Comparison of ENCODE assay signal across 20 cellular contexts in the genomic region with DNA sequence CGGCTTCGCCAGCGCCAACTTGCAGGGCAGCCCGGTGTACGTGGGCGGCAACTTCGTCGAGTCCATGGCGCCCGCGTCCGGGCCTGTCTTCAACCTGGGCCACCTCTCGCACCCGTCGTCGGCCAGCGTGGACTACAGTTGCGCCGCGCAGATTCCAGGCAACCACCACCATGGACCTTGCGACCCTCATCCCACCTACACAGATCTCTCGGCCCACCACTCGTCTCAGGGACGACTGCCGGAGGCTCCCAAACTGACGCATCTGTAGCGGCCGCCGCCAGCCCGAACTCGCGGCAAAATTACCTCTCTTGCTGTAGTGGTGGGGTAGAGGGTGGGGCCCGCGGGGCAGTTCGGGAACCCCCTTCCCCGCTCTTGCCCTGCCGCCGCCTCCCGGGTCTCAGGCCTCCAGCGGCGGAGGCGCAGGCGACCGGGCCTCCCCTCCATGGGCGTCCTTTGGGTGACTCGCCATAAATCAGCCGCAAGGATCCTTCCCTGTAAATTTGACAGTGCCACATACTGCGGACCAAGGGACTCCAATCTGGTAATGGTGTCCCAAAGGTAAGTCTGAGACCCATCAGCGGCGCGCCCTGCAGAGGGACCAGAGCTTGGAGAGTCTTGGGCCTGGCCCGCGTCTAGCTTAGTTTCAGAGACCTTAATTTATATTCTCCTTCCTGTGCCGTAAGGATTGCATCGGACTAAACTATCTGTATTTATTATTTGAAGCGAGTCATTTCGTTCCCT. TPM values are rescaled to one million over a fixed set of nuclear protein-coding genes. Genes with fewer than 3 reads are reported as not detected.
DNase-seq lines count a peak whose midpoint lies in the region; ATAC-seq and TF ChIP-seq lines count a peak whose summit lies in the region.
"Had no signal": no experiment of that assay in that cellular context is flagged by ENCODE, and none has a peak within 500 bp of the region (broad histone marks: within the 10 kb centered on the region; RNA-seq: fewer than 3 reads in every experiment).

No MANE protein-coding gene starts in this region.

- peaks cover 24 to 37% of the 10 kb centered on the region in 2 experiments for H3K4me1 Mint-ChIP-seq in H9
- peaks cover 2 to 7% (median 3%) of the 10 kb centered on the region in 3 donors for H3K4me1 Mint-ChIP-seq in IgD-negative memory B cell

- H3K4me3 Mint-ChIP-seq in H9 = peak overlapping the region; percentile 51 to 76
- peak overlapping the region in 1 of 4 donors; percentile 59 for H3K4me3 Mint-ChIP-seq in IgD-negative memory B cell
- H3K4me3 Mint-ChIP-seq: activated T-cell treated with anti-CD3 and anti-CD28 coated beads, Interleukin-2, amount 50 U/mL, for 4 hours had no signal

- H3T11ph ChIP-seq in H9 (ENCODE audit: low read length) = no peak overlapping the region

- peaks cover 3 to 18% of the 10 kb centered on the region in 2 experiments for H3K9me3 Mint-ChIP-seq in H9
- H3K9me3 Mint-ChIP-seq in IgD-negative memory B cell = peaks cover 0 to 9% (median 2%) of the 10 kb centered on the region in 3 donors
- H3K9me3 Mint-ChIP-seq: activated T-cell treated with anti-CD3 and anti-CD28 coated beads, Interleukin-2, amount 50 U/mL, for 4 hours had no signal

- no peak overlapping the region for H2AFZ ChIP-seq in H9 (ENCODE audit: low read length)
- H2AFZ ChIP-seq in parathyroid adenoma = no peak overlapping the region

- no peak overlapping the region for H2AK5ac ChIP-seq in H9 (ENCODE audit: insufficient read length, low read length)

- no peak overlapping the region for H2BK12ac ChIP-seq in H9 (ENCODE audit: insufficient read length, low read depth, low read length)

- no peak overlapping the region for H3K23ac ChIP-seq in H9 (ENCODE audit: insufficient read length, low read depth, low read length)

- H3K79me2 ChIP-seq in H9 (ENCODE audit: insufficient read depth, low read length) = no peaks in the 10 kb centered on the region
- H3K79me2 ChIP-seq in parathyroid adenoma = no peaks in the 10 kb centered on the region

- no peak overlapping the region for H4K5ac ChIP-seq in H9 (ENCODE audit: insufficient read length, low read depth, low read length)

- H3K9me3 ChIP-seq in H9 (ENCODE audit: control insufficient read depth, low read depth, low read length) = no peaks in the 10 kb centered on the region
- H3K9me3 ChIP-seq in iPS-20b (ENCODE audit: insufficient read depth, low read depth, low read length) = peaks cover 2% of the 10 kb centered on the region; the same call in 1 of the 2 replicates
- H3K9me3 ChIP-seq in parathyroid adenoma (ENCODE audit: control insufficient read depth, low read length) = no peaks in the 10 kb centered on the region
- H3K9me3 ChIP-seq: suprapubic skin had no signal

- H3K4me3 ChIP-seq in iPS-20b (ENCODE audit: low read length) (peak overlapping the region; percentile 37; the same call in 1 of the 2 replicates), parathyroid adenoma (ENCODE audit: low read depth, low read length) (no peak overlapping the region)
- H3K4me3 ChIP-seq: suprapubic skin had no signal

- H3K4me2 ChIP-seq in H9 (ENCODE audit: insufficient read depth, insufficient read length, low read length) = peak overlapping the region; percentile 8
- H3K4me2 ChIP-seq in parathyroid adenoma (ENCODE audit: low read length) = peak overlapping the region; percentile 21

- no peak overlapping the region for H3K18ac ChIP-seq in H9 (ENCODE audit: insufficient read length, low read depth, low read length)

- H3K4me1 ChIP-seq in H9 (ENCODE audit: insufficient read depth, low read length) (no peaks in the 10 kb centered on the region), iPS-20b (ENCODE audit: insufficient read depth, low read length) (peaks cover 15% of the 10 kb centered on the region; the same call in 1 of the 2 replicates), parathyroid adenoma (no peaks in the 10 kb centered on the region)

- H3K27me3 Mint-ChIP-seq in H9 (ENCODE audit: low read depth) (peaks cover 100% of the 10 kb centered on the region), IgD-negative memory B cell (peaks cover 65% of the 10 kb centered on the region)

- no peaks in the 10 kb centered on the region for H3K79me1 ChIP-seq in H9 (ENCODE audit: insufficient read depth, low read depth, low read length, poor library complexity, severe bottlenecking)

- H3K36me3 ChIP-seq in iPS-20b (ENCODE audit: insufficient read depth, low read depth, low read length) (no peaks in the 10 kb centered on the region), parathyroid adenoma (ENCODE audit: control insufficient read depth, insufficient read depth, low read length) (no peaks in the 10 kb centered on the region)
- H3K36me3 ChIP-seq: suprapubic skin had no signal

- H2BK120ac ChIP-seq in H9 (ENCODE audit: low read depth, low read length, poor library complexity, severe bottlenecking) = no peak overlapping the region

- H2BK5ac ChIP-seq in H9 (ENCODE audit: insufficient read length, low read length) = no peak overlapping the region

- no peak overlapping the region for H2BK15ac ChIP-seq in H9 (ENCODE audit: low read depth, low read length)

- H4K8ac ChIP-seq in H9 (replicated peaks; ENCODE audit: insufficient read length, low read depth, low read length) = no peak overlapping the region

- ATAC-seq in GM18858 (IDR thresholded peaks at IDR 0.05; ENCODE audit: unreplicated experiment) = no peak
- ATAC-seq: activated T-cell treated with anti-CD3 and anti-CD28 coated beads, Interleukin-2, amount 50 U/mL, for 4 hours had no signal

- no peak overlapping the region for H3K9ac ChIP-seq in H9 (ENCODE audit: extremely low read depth, insufficient read length, low read length)
- H3K9ac ChIP-seq in iPS-20b (ENCODE audit: low read depth, low read length) = no peak overlapping the region
- H3K9ac ChIP-seq in parathyroid adenoma = no peak overlapping the region

- H3K56ac ChIP-seq in H9 (ENCODE audit: insufficient read length, low read depth, low read length) = no peak overlapping the region

- H3K27ac Mint-ChIP-seq in H9 = no peak overlapping the region
- peak overlapping the region in 2 of 3 donors; percentile 1 to 59 for H3K27ac Mint-ChIP-seq in IgD-negative memory B cell

- no peaks in the 10 kb centered on the region for H3K23me2 ChIP-seq in H9 (ENCODE audit: insufficient read length, low read depth, low read length, poor library complexity, severe bottlenecking)

- H3K27me3 ChIP-seq in H9 (ENCODE audit: insufficient read depth, low read length) (peaks cover 98% of the 10 kb centered on the region), iPS-20b (ENCODE audit: insufficient read depth, low read length) (peaks cover 100% of the 10 kb centered on the region), parathyroid adenoma (ENCODE audit: control insufficient read depth, insufficient read depth, low read length) (peaks cover 15% of the 10 kb centered on the region)

- no peak overlapping the region for H4K91ac ChIP-seq in H9 (ENCODE audit: insufficient read length, low read depth, low read length)

- no peaks in the 10 kb centered on the region for H4K20me1 ChIP-seq in H9 (ENCODE audit: control insufficient read depth, insufficient read depth, insufficient read length)

- DNase-seq in H9 = no peak
- no peak for DNase-seq in activated CD8-positive, alpha-beta memory T cell treated with anti-CD3 and anti-CD28 coated beads for 24 hours
- DNase-seq in LoVo (ENCODE audit: low spot score) = no peak
- no peak for DNase-seq in cortex of kidney (lab: John Stamatoyannopoulos, UW)
- DNase-seq: activated CD4-positive, alpha-beta T cell treated with anti-CD3 and anti-CD28 coated beads for 48 hours; activated T-cell treated with anti-CD3 and anti-CD28 coated beads, Interleukin-2, amount 50 U/mL, for 4 hours; DMS 273 treated with DMSO at 0.1 percent for 48 hours; erythroblast; Karpas-422; NCI-H1436; NCI-H446; Right ventricle myocardium superior; T-helper 9 cell had no signal

- H3K27ac ChIP-seq in H9 (ENCODE audit: insufficient read length, low read depth, low read length) = no peak overlapping the region
- no peak overlapping the region for H3K27ac ChIP-seq in iPS-20b (ENCODE audit: low read length)
- H3K27ac ChIP-seq in parathyroid adenoma = no peak overlapping the region
- H3K27ac ChIP-seq: suprapubic skin had no signal

- H3K36me3 Mint-ChIP-seq in H9 (ENCODE audit: insufficient read depth in 1 of 3, low read depth in 3 of 3) (peaks cover 0 to 2% (median 0%) of the 10 kb centered on the region in 3 experiments; a peak in 2 of 7 replicates), IgD-negative memory B cell (peaks cover 2% of the 10 kb centered on the region)

- H2BK20ac ChIP-seq in H9 (ENCODE audit: low read depth, low read length, poor library complexity, severe bottlenecking) = no peak overlapping the region

- TF ChIP-seq CTCF in H9 (conservative IDR thresholded peaks at IDR 0.05) (no peak; the same call in 2 of the 3 replicates), parathyroid adenoma (IDR thresholded peaks at IDR 0.05) (no peak)

- no peak overlapping the region; the same call in 1 of the 2 replicates for H3K14ac ChIP-seq in H9 (ENCODE audit: insufficient read depth, low read length)

- H3K4ac ChIP-seq in H9 (ENCODE audit: low read depth, low read length) = no peak overlapping the region

- no CpG with 5 or more reads among the region's 57 CpGs for WGBS in H9 (ENCODE audit: extremely low coverage, insufficient read length, low lambda C conversion rate)

RNA-seq across cellular contexts. Expression of a gene that starts 15.1 kb away (rescaled TPM):
- total RNA-seq in H9 (2021) = not detected in 2 replicates
- not detected for polyA plus RNA-seq in IgD-negative memory B cell
- total RNA-seq: activated T-cell treated with anti-CD3 and anti-CD28 coated beads, Interleukin-2, amount 50 U/mL, for 4 hours had no signal
- polyA plus RNA-seq: BJ, keratinocyte had no signal

RNA-seq across cellular contexts. Expression of a gene that starts 16.3 kb away (rescaled TPM):
- total RNA-seq in H9 (2021) = not detected in 2 replicates
- not detected for polyA plus RNA-seq in IgD-negative memory B cell
- total RNA-seq: activated T-cell treated with anti-CD3 and anti-CD28 coated beads, Interleukin-2, amount 50 U/mL, for 4 hours; Right ventricle myocardium superior had no signal
- polyA plus RNA-seq: BJ, keratinocyte had no signal

RNA-seq across cellular contexts. Expression of a gene that starts 20.8 kb away (rescaled TPM):
- total RNA-seq in H9 (2021) = not detected in 2 replicates
- polyA plus RNA-seq in IgD-negative memory B cell = not detected
- total RNA-seq: activated T-cell treated with anti-CD3 and anti-CD28 coated beads, Interleukin-2, amount 50 U/mL, for 4 hours; Right ventricle myocardium superior had no signal
- polyA plus RNA-seq: keratinocyte had no signal

RNA-seq across cellular contexts. Expression of a gene that starts 42.7 kb away (rescaled TPM):
- total RNA-seq in H9 (2021) = not detected in 2 replicates
- not detected for polyA plus RNA-seq in IgD-negative memory B cell
- polyA plus RNA-seq: keratinocyte had no signal

RNA-seq across cellular contexts. Expression of a gene that starts 49.7 kb away (rescaled TPM):
- total RNA-seq in H9 (2021) = not detected in 2 replicates
- polyA plus RNA-seq in IgD-negative memory B cell = not detected
- total RNA-seq: activated T-cell treated with anti-CD3 and anti-CD28 coated beads, Interleukin-2, amount 50 U/mL, for 4 hours; Right ventricle myocardium superior had no signal
- polyA plus RNA-seq: keratinocyte had no signal

Comparison
In these comparisons a context has a peak if more than half of its experiments do, and no peak if none do; other contexts are left out.
1. H3K27ac Mint-ChIP-seq: peak in IgD-negative memory B cell (2 of 3); none in H9 (0 of 3).